In the genomic region with DNA sequence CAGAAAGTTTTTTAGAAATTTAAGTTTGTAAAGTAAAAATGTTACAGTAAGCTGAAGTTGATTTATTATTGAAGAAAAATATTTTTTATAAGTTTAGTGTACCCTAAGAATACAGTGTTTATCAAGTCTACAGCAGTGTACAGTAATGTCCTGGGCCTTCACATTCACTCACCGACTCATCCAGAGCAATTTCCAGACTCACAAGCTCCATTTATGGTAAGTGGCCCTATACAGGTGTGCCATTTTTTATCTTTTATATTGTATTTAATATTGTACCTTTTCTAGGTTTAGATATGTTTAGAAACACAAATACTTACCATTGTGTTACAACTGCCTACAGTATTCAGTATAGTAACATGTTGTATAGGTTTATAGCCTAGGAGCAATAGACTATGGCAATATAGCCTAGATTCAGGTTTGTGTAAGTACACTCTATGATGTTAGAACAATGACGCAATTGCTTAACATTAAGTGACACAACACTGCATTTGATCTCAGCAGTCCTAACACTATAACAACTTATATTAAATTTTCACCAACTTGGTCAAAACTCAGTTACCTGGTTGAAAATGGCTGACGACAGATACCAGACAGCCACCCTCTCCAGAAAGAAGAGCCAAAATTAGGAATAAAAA, we compare ENCODE assay signal across 21 cellular contexts.
"Had no signal": no experiment of that assay in that cellular context is flagged by ENCODE, and none has a peak within 500 bp of the region (broad histone marks: within the 10 kb centered on the region; RNA-seq: fewer than 3 reads in every experiment).

No MANE protein-coding gene starts in this region.

- H3K27me3 ChIP-seq: right atrium auricular region, tibial nerve, vagina had no signal

- H3K27ac Mint-ChIP-seq: activated CD4-positive, alpha-beta T cell treated with anti-CD3 and anti-CD28 coated beads, Interleukin-2, amount 10 ng/mL, durations not matched to agents 24 days and 14 days; activated CD8-positive, alpha-beta T cell treated with anti-CD3 and anti-CD28 coated beads for 36 hours; activated T-helper 17 cell treated with anti-CD3 and anti-CD28 coated beads, Interleukin-2, amount 50 U/mL, for 72 hours; brain; memory B cell; naive B cell; T-helper 1 cell treated with Interleukin-12 subunit alpha and Interleukin-12 subunit beta and Interleukin-4 antibody, amounts not matched to agents 30 μg/mL and 1 μg/mL, for 36 hours had no signal

- ATAC-seq: activated CD8-positive, alpha-beta T cell treated with anti-CD3 and anti-CD28 coated beads for 36 hours; activated T-helper 17 cell treated with anti-CD3 and anti-CD28 coated beads, Interleukin-2, amount 50 U/mL, for 72 hours; esophagus mucosa had no signal

- DNase-seq: activated CD4-positive, alpha-beta T cell treated with anti-CD3 and anti-CD28 coated beads, Interleukin-2, amount 10 ng/mL, durations not matched to agents 24 days and 14 days; activated CD8-positive, alpha-beta T cell treated with anti-CD3 and anti-CD28 coated beads for 36 hours; activated naive CD4-positive, alpha-beta T cell; activated T-cell treated with anti-CD3 and anti-CD28 coated beads, Interleukin-2, amount 50 U/mL, for 1 hour; anterior cingulate cortex; central memory CD4-positive, alpha-beta T cell; islet precursor cell; left ventricle myocardium inferior; naive B cell; stimulated activated CD4-positive, alpha-beta T cell treated with anti-CD3 and anti-CD28 coated beads, Interleukin-2, amount 100 ng/mL, for 24 hours; stimulated activated naive CD4-positive, alpha-beta T cell treated with Interleukin-2 at 50 U/mL for 16 hours had no signal

- H3K27me3 Mint-ChIP-seq: activated CD4-positive, alpha-beta T cell treated with anti-CD3 and anti-CD28 coated beads, Interleukin-2, amount 10 ng/mL, durations not matched to agents 24 days and 14 days; activated CD8-positive, alpha-beta T cell treated with anti-CD3 and anti-CD28 coated beads for 36 hours; activated T-helper 17 cell treated with anti-CD3 and anti-CD28 coated beads, Interleukin-2, amount 50 U/mL, for 72 hours; memory B cell; naive B cell had no signal

- H3K4me1 Mint-ChIP-seq: activated CD4-positive, alpha-beta T cell treated with anti-CD3 and anti-CD28 coated beads, Interleukin-2, amount 10 ng/mL, durations not matched to agents 24 days and 14 days; activated T-helper 17 cell treated with anti-CD3 and anti-CD28 coated beads, Interleukin-2, amount 50 U/mL, for 72 hours; brain; memory B cell; neural crest cell had no signal

- H3K27ac ChIP-seq: left ventricle myocardium inferior, prostate gland, right atrium auricular region, tibial nerve, vagina had no signal

- H3K4me1 ChIP-seq: left ventricle myocardium inferior, prostate gland, right atrium auricular region, tibial nerve, vagina had no signal

- H3K9me3 ChIP-seq: prostate gland had no signal

- H3K36me3 ChIP-seq: prostate gland had no signal

- H3K4me3 Mint-ChIP-seq: activated CD4-positive, alpha-beta T cell treated with anti-CD3 and anti-CD28 coated beads, Interleukin-2, amount 10 ng/mL, durations not matched to agents 24 days and 14 days; activated CD8-positive, alpha-beta T cell treated with anti-CD3 and anti-CD28 coated beads for 36 hours; activated T-helper 17 cell treated with anti-CD3 and anti-CD28 coated beads, Interleukin-2, amount 50 U/mL, for 72 hours; brain; memory B cell; neural crest cell; T-helper 1 cell treated with Interleukin-12 subunit alpha and Interleukin-12 subunit beta and Interleukin-4 antibody, amounts not matched to agents 30 μg/mL and 1 μg/mL, for 36 hours had no signal

- H3K4me3 ChIP-seq: left ventricle myocardium inferior, prostate gland, right atrium auricular region, tibial nerve, vagina had no signal
